Comparison of ENCODE assay signal across 8 cellular contexts in genomic region chr9:129626079-129626943, GRCh38. TPM values are rescaled to one million over a fixed set of nuclear protein-coding genes. Genes with fewer than 3 reads are reported as not detected.
DNase-seq lines count a peak whose midpoint lies in the region; ATAC-seq and TF ChIP-seq lines count a peak whose summit lies in the region.

A gene with protein sequence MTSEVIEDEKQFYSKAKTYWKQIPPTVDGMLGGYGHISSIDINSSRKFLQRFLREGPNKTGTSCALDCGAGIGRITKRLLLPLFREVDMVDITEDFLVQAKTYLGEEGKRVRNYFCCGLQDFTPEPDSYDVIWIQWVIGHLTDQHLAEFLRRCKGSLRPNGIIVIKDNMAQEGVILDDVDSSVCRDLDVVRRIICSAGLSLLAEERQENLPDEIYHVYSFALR (plus strand): TSS chr9:129626163. CDS start chr9:129632704, 6,541 bp downstream.

- intact Hi-C loops in natural killer cell (cut with micrococcal nuclease) = loop anchor here (1.0 kb wide), 2 partner anchors 16 to 487 kb away; partner anchors contain the start of gene ASB6

- H3K4me1 Mint-ChIP-seq in natural killer cell = peaks cover 42 to 50% of the 10 kb centered on the region in 2 donors

- ATAC-seq in GM21576 (IDR thresholded peaks at IDR 0.05; ENCODE audit: unreplicated experiment) (peak; percentile 74), natural killer cell (peak; percentile 86 to 92 (median 89))

- H3K9me3 Mint-ChIP-seq in natural killer cell = no peaks in the 10 kb centered on the region

- no peaks in the 10 kb centered on the region for H3K36me3 Mint-ChIP-seq in natural killer cell

- peak; percentile 61 for DNase-seq in DMS53 treated with DMSO at 0.1 percent for 48 hours (lab: John Stamatoyannopoulos, UW; ENCODE audit: unreplicated experiment)
- peak; percentile 75 for DNase-seq in Jurkat, Clone E6-1 (ENCODE audit: low read depth, low spot score)
- DNase-seq in RPMI7951 (ENCODE audit: low read depth) = peak; percentile 75
- DNase-seq in activated T-helper 1 cell treated with anti-CD3 and anti-CD28 coated beads, Interleukin-2, amount 50 U/mL, for 16 hours (ENCODE audit: low read depth in 1 of 2, low spot score in 1 of 2) = peak; percentile 85 to 88
- peak; percentile 79 for DNase-seq in fibroblast of mammary gland (ENCODE audit: low read depth)
- DNase-seq in natural killer cell = peak; percentile 92
- DNase-seq in stimulated activated naive CD4-positive, alpha-beta T cell treated with Interleukin-2 at 50 U/mL for 16 hours (lab: John Stamatoyannopoulos, UW) = peak; percentile 79

- TF ChIP-seq CTCF in fibroblast of mammary gland (conservative IDR thresholded peaks at IDR 0.05; ENCODE audit: control insufficient read depth, insufficient read depth, low read depth, low read length) (no peak), natural killer cell (IDR thresholded peaks at IDR 0.05) (no peak)

- H3K27me3 Mint-ChIP-seq in natural killer cell (ENCODE audit: low read depth in 2 of 2) = peaks cover 2 to 6% of the 10 kb centered on the region in 2 donors

- peak within 1 kb of the TSS; percentile 94 for H3K4me3 ChIP-seq in Jurkat, Clone E6-1 (ENCODE audit: low read length)
- peak within 1 kb of the TSS; percentile 87 for H3K4me3 ChIP-seq in fibroblast of mammary gland (ENCODE audit: control insufficient read depth, low read depth, low read length)

- peak within 1 kb of the TSS; percentile 93 for H3K27ac Mint-ChIP-seq in natural killer cell

- H3K4me3 Mint-ChIP-seq in natural killer cell = peak within 1 kb of the TSS; percentile 84

RNA-seq across cellular contexts. Expression of the gene that starts here (rescaled TPM):
- polyA plus RNA-seq in Jurkat, Clone E6-1 (2012; ENCODE audit: insufficient read depth, insufficient read length) = 68.4 TPM
- total RNA-seq in RPMI7951 (2014; rRNA removed; shearing (Covaris generic)) = 39.2 and 40.6 TPM in 2 replicates
- total RNA-seq in natural killer cell = 10 to 100 TPM; 17.1 to 23.5 (median 17.1) TPM

Comparison
In these comparisons a context has a peak if more than half of its experiments do, and no peak if none do; other contexts are left out.
1. Peak in every context shown above with its lines: DNase-seq, ATAC-seq and H3K4me3 ChIP-seq.